1 cellular context compared by ENCODE assay signal in genomic region chr2:37196320-37197195, GRCh38.
TF ChIP-seq lines count a peak whose summit lies in the region.

Gene CEBPZOS (plus strand): TSS chr2:37196496. CDS start chr2:37199705, 3,209 bp downstream.

TF ChIP-seq in HepG2, 621 proteins besides CTCF, POLR2A, EP300 and RAD21 (continued from another document and continues in another):
- TF ChIP-seq ZNF687 (CRISPR knock-in tag; IDR thresholded peaks at IDR 0.05): peak; percentile 100
- TF ChIP-seq, protein P1, sequence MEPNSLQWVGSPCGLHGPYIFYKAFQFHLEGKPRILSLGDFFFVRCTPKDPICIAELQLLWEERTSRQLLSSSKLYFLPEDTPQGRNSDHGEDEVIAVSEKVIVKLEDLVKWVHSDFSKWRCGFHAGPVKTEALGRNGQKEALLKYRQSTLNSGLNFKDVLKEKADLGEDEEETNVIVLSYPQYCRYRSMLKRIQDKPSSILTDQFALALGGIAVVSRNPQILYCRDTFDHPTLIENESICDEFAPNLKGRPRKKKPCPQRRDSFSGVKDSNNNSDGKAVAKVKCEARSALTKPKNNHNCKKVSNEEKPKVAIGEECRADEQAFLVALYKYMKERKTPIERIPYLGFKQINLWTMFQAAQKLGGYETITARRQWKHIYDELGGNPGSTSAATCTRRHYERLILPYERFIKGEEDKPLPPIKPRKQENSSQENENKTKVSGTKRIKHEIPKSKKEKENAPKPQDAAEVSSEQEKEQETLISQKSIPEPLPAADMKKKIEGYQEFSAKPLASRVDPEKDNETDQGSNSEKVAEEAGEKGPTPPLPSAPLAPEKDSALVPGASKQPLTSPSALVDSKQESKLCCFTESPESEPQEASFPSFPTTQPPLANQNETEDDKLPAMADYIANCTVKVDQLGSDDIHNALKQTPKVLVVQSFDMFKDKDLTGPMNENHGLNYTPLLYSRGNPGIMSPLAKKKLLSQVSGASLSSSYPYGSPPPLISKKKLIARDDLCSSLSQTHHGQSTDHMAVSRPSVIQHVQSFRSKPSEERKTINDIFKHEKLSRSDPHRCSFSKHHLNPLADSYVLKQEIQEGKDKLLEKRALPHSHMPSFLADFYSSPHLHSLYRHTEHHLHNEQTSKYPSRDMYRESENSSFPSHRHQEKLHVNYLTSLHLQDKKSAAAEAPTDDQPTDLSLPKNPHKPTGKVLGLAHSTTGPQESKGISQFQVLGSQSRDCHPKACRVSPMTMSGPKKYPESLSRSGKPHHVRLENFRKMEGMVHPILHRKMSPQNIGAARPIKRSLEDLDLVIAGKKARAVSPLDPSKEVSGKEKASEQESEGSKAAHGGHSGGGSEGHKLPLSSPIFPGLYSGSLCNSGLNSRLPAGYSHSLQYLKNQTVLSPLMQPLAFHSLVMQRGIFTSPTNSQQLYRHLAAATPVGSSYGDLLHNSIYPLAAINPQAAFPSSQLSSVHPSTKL (CRISPR knock-in tag; IDR thresholded peaks at IDR 0.05): peak; percentile 36
- no peak for TF ChIP-seq MTA3 (CRISPR knock-in tag; IDR thresholded peaks at IDR 0.05)
- TF ChIP-seq, protein P2, sequence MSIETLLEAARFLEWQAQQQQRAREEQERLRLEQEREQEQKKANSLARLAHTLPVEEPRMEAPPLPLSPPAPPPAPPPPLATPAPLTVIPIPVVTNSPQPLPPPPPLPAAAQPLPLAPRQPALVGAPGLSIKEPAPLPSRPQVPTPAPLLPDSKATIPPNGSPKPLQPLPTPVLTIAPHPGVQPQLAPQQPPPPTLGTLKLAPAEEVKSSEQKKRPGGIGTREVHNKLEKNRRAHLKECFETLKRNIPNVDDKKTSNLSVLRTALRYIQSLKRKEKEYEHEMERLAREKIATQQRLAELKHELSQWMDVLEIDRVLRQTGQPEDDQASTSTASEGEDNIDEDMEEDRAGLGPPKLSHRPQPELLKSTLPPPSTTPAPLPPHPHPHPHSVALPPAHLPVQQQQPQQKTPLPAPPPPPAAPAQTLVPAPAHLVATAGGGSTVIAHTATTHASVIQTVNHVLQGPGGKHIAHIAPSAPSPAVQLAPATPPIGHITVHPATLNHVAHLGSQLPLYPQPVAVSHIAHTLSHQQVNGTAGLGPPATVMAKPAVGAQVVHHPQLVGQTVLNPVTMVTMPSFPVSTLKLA (IDR thresholded peaks at IDR 0.05): no peak
- TF ChIP-seq ZNF607 (CRISPR knock-in tag; IDR thresholded peaks at IDR 0.05; ENCODE audit: borderline replicate concordance): peak; percentile 97
- TF ChIP-seq ZNF569 (CRISPR knock-in tag; IDR thresholded peaks at IDR 0.05; ENCODE audit: borderline replicate concordance): no peak
- TF ChIP-seq POLR2AphosphoS5 (IDR thresholded peaks at IDR 0.05; ENCODE audit: low read depth, low read length): peak; percentile 99
- no peak for TF ChIP-seq AFF4 (CRISPR knock-in tag; IDR thresholded peaks at IDR 0.05)
- TF ChIP-seq ZFP82 (CRISPR knock-in tag; IDR thresholded peaks at IDR 0.05; ENCODE audit: borderline replicate concordance): peak; percentile 99
- peak; percentile 16; the same call in 1 of the 2 replicates for TF ChIP-seq RERE (CRISPR knock-in tag; IDR thresholded peaks at IDR 0.05; ENCODE audit: low read depth)
- TF ChIP-seq ZNF883 (CRISPR knock-in tag; IDR thresholded peaks at IDR 0.05; ENCODE audit: not compliant biosample characterization): peak; percentile 93
- TF ChIP-seq CREM (IDR thresholded peaks at IDR 0.05): no peak
- no peak for TF ChIP-seq CREM (CRISPR knock-in tag; IDR thresholded peaks at IDR 0.05)
- no peak for TF ChIP-seq ZNF770 (CRISPR knock-in tag; IDR thresholded peaks at IDR 0.05)
- TF ChIP-seq ZNF710 (CRISPR knock-in tag; IDR thresholded peaks at IDR 0.05; ENCODE audit: borderline replicate concordance): peak; percentile 87; the same call in 1 of the 2 replicates
- no peak; the same call in 1 of the 2 replicates for TF ChIP-seq HES4 (CRISPR knock-in tag; IDR thresholded peaks at IDR 0.05; ENCODE audit: borderline replicate concordance)
- TF ChIP-seq ZSCAN25 (CRISPR knock-in tag; IDR thresholded peaks at IDR 0.05): peak; percentile 86
- TF ChIP-seq GATA4 (IDR thresholded peaks at IDR 0.05; ENCODE audit: borderline replicate concordance, low read depth): peak; percentile 68; the same call in 1 of the 2 replicates
- no peak for TF ChIP-seq HOXA7 (CRISPR knock-in tag; IDR thresholded peaks at IDR 0.05)
- no peak; the same call in 1 of the 2 replicates for TF ChIP-seq ISX (CRISPR knock-in tag; conservative IDR thresholded peaks at IDR 0.05)
- peak; percentile 77 for TF ChIP-seq ZNF777 (CRISPR knock-in tag; IDR thresholded peaks at IDR 0.05)
- TF ChIP-seq, protein P3, sequence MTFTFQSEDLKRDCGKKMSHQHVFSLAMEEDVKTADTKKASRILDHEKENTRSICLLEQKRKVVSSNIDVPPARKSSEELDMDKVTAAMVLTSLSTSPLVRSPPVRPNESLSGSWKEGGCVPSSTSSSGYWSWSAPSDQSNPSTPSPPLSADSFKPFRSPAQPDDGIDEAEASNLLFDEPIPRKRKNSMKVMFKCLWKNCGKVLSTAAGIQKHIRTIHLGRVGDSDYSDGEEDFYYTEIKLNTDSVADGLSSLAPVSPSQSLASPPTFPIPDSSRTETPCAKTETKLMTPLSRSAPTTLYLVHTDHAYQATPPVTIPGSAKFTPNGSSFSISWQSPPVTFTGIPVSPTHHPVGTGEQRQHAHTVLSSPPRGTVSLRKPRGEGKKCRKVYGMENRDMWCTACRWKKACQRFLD (CRISPR knock-in tag; IDR thresholded peaks at IDR 0.05; ENCODE audit: borderline replicate concordance): peak; percentile 98
- TF ChIP-seq ZNF510 (CRISPR knock-in tag; IDR thresholded peaks at IDR 0.05; ENCODE audit: low read depth): peak; percentile 39; the same call in 1 of the 2 replicates
- peak; percentile 50; the same call in 1 of the 2 replicates for TF ChIP-seq FOSL1 (CRISPR knock-in tag; IDR thresholded peaks at IDR 0.05; ENCODE audit: borderline replicate concordance)
- no peak for TF ChIP-seq NFYB (CRISPR knock-in tag; IDR thresholded peaks at IDR 0.05)
- TF ChIP-seq SRSF4 (IDR thresholded peaks at IDR 0.05; ENCODE audit: low read depth, low read length, poor library complexity, severe bottlenecking): no peak
